In genomic region chr17:332558-333322, GRCh38 we compare ENCODE assay signal across 9 cellular contexts. TPM values are rescaled to one million over a fixed set of nuclear protein-coding genes. Genes with fewer than 3 reads are reported as not detected.
A peak's percentile ranks its signal among the peaks of the same experiment; 100 is the strongest.
DNase-seq lines count a peak whose midpoint lies in the region; ATAC-seq and TF ChIP-seq lines count a peak whose summit lies in the region.
"Had no signal": no experiment of that assay in that cellular context is flagged by ENCODE, and none has a peak within 500 bp of the region (broad histone marks: within the 10 kb centered on the region; RNA-seq: fewer than 3 reads in every experiment).

No MANE protein-coding gene starts in this region.

- H3K27ac Mint-ChIP-seq in osteocyte (ENCODE audit: unreplicated experiment) (peak overlapping the region; percentile 41), natural killer cell (no peak overlapping the region)
- H3K27ac Mint-ChIP-seq: GM23338 had no signal

- no peaks in the 10 kb centered on the region for H3K9me3 ChIP-seq in adipocyte (ENCODE audit: control insufficient read depth, low read length)

- H3K36me3 Mint-ChIP-seq in osteocyte (ENCODE audit: unreplicated experiment) = no peaks in the 10 kb centered on the region
- no peaks in the 10 kb centered on the region for H3K36me3 Mint-ChIP-seq in natural killer cell

- peak; percentile 83 for DNase-seq in AG08395 (ENCODE audit: low spot score)
- DNase-seq in adipocyte (ENCODE audit: low read depth) = peak; percentile 75
- DNase-seq in globus pallidus (ENCODE audit: low spot score) = peak; percentile 47
- no peak for DNase-seq in osteocyte (ENCODE audit: extremely low spot score, unreplicated experiment)
- DNase-seq in effector CD4-positive, alpha-beta T cell = no peak
- DNase-seq in NCI-H2227 (lab: John Stamatoyannopoulos, UW; ENCODE audit: unreplicated experiment) = no peak
- DNase-seq in natural killer cell = no peak

- H3K36me3 ChIP-seq in adipocyte (ENCODE audit: control insufficient read depth, insufficient read depth, low read length, severe bottlenecking) = no peaks in the 10 kb centered on the region

- intact Hi-C loops in natural killer cell (cut with micrococcal nuclease) = no loop called here

- peak overlapping the region; percentile 29 for H3K4me3 Mint-ChIP-seq in osteocyte (ENCODE audit: unreplicated experiment)
- H3K4me3 Mint-ChIP-seq in natural killer cell = no peak overlapping the region
- H3K4me3 Mint-ChIP-seq: GM23338 had no signal

- no peak for TF ChIP-seq CTCF in osteocyte (IDR thresholded peaks at IDR 0.05)
- no peak for TF ChIP-seq CTCF in natural killer cell (IDR thresholded peaks at IDR 0.05)

- peaks cover 17% of the 10 kb centered on the region for H3K4me1 ChIP-seq in adipocyte (ENCODE audit: control insufficient read depth, insufficient read depth, low read length)

- H3K9me3 Mint-ChIP-seq in osteocyte (ENCODE audit: unreplicated experiment) (no peaks in the 10 kb centered on the region), natural killer cell (no peaks in the 10 kb centered on the region)
- H3K9me3 Mint-ChIP-seq: GM23338 had no signal

- peak overlapping the region; percentile 58 for H3K4me3 ChIP-seq in adipocyte (ENCODE audit: low read length)
- H3K4me3 ChIP-seq: GM23338 had no signal

- ATAC-seq in natural killer cell (no peak), GM18870 (IDR thresholded peaks at IDR 0.05; ENCODE audit: unreplicated experiment) (no peak)
- ATAC-seq: GM23338 had no signal

- no peak overlapping the region for H3K9ac ChIP-seq in adipocyte (ENCODE audit: low read length)

- peaks cover 28% of the 10 kb centered on the region for H3K4me1 Mint-ChIP-seq in osteocyte (ENCODE audit: unreplicated experiment)
- H3K4me1 Mint-ChIP-seq in natural killer cell = peaks cover 23 to 29% of the 10 kb centered on the region in 2 donors

- H3K27me3 ChIP-seq in adipocyte (replicated peaks; ENCODE audit: control insufficient read depth, insufficient read depth, low read length) = peaks cover 47% of the 10 kb centered on the region

- H3K27me3 Mint-ChIP-seq in osteocyte (ENCODE audit: unreplicated experiment) (peaks cover 33% of the 10 kb centered on the region), natural killer cell (ENCODE audit: low read depth in 2 of 2) (peaks cover 0 to 20% of the 10 kb centered on the region in 2 donors)

RNA-seq across cellular contexts. Expression of gene RPH3AL, which starts 19.9 kb away (rescaled TPM):
- total RNA-seq in osteocyte (0.78 and 1.2 TPM in 2 replicates), natural killer cell (1 to 10 TPM; 7.2 to 9.9 (median 7.9) TPM)

Comparison
In these comparisons a context has a peak if more than half of its experiments do, and no peak if none do; other contexts are left out.
1. DNase-seq: peak in AG08395 (single experiment), adipocyte (single experiment) and globus pallidus (single experiment); none in osteocyte (single experiment), effector CD4-positive, alpha-beta T cell (single experiment), NCI-H2227 (single experiment) and natural killer cell (single experiment).